In genomic region chr12:20501958-20502357, GRCh38 we compare ENCODE assay signal across 11 cellular contexts.
"Had no signal": no experiment of that assay in that cellular context is flagged by ENCODE, and none has a peak within 500 bp of the region (broad histone marks: within the 10 kb centered on the region; RNA-seq: fewer than 3 reads in every experiment).

No MANE protein-coding gene starts in this region.

- H3K36me3 ChIP-seq: HAP-1 had no signal

- H3K4me3 ChIP-seq: GM23248, GM23338, HAP-1 had no signal

- DNase-seq: GM23248, GOT3, H7, H9, HCEC 1CT, HFFc6 had no signal

- H2AFZ ChIP-seq: GM23248, GM23338 had no signal

- FAIRE-seq: H1, H54 had no signal

- H3K4me1 ChIP-seq: HAP-1 had no signal

- H3K9me3 ChIP-seq: HAP-1 had no signal

- H3K9ac ChIP-seq: GM23248 had no signal

- ATAC-seq: GM23338, HCT116 had no signal

- H3K4me2 ChIP-seq: GM23338 had no signal

- H3K27ac ChIP-seq: GM23248 had no signal
